8 cellular contexts compared by ENCODE assay signal in genomic region chr17:77959926-77960521, GRCh38. TPM values are rescaled to one million over a fixed set of nuclear protein-coding genes. Genes with fewer than 3 reads are reported as not detected.
DNase-seq lines count a peak whose midpoint lies in the region; ATAC-seq, FAIRE-seq and TF ChIP-seq lines count a peak whose summit lies in the region.

No MANE protein-coding gene starts in this region.

- H3K4me3 ChIP-seq in brain microvascular endothelial cell (ENCODE audit: low read depth, low read length) (peak overlapping the region; percentile 62), liver (ENCODE audit: low read depth in 1 of 3, low read length in 3 of 3) (peak overlapping the region; percentile 30 to 92 (median 69))

- peaks cover 2 to 23% (median 15%) of the 10 kb centered on the region in 4 donors for H3K4me1 ChIP-seq in liver (ENCODE audit: control insufficient read depth in 4 of 4, insufficient read depth in 4 of 4, low read length in 3 of 4)

- in situ Hi-C loops in GM13977 (cut with MboI; ENCODE audit: low pct_unique_long_range_greater_than_20kb, low sequenced_read_pairs, unreplicated experiment) (no loop called here), brain microvascular endothelial cell (cut with HindIII; ENCODE audit: low pct_ligation_motif_present, low sequenced_read_pairs) (no loop called here)

- H3K9me3 ChIP-seq in liver (ENCODE audit: control insufficient read depth in 4 of 4, low read length in 3 of 4), result no peaks in the 10 kb centered on the region

- H3K27ac ChIP-seq in brain microvascular endothelial cell, result no peak overlapping the region
- no peak overlapping the region for H3K27ac ChIP-seq in liver (ENCODE audit: low read depth in 1 of 2, low read length in 2 of 2)

- no peak for TF ChIP-seq CTCF in GM13977 (IDR thresholded peaks at IDR 0.05; ENCODE audit: extremely low read depth, insufficient read depth, missing control alignments)
- TF ChIP-seq CTCF in brain microvascular endothelial cell (IDR thresholded peaks at IDR 0.05; ENCODE audit: low read depth, low read length, missing control alignments), result no peak
- TF ChIP-seq CTCF in liver (IDR thresholded peaks at IDR 0.05; ENCODE audit: low read depth, low read length, missing input control), result no peak

- H3K27me3 ChIP-seq in brain microvascular endothelial cell (replicated peaks) (peaks cover 15% of the 10 kb centered on the region), liver (ENCODE audit: control insufficient read depth in 4 of 4, insufficient read depth in 4 of 4, low read length in 3 of 4) (no peaks in the 10 kb centered on the region)

- peak; percentile 28 for DNase-seq in GM13977 (ENCODE audit: low spot score)
- peak; percentile 48 for DNase-seq in NCI-H82 treated with DMSO at 0.1 percent for 48 hours (lab: John Stamatoyannopoulos, UW; ENCODE audit: unreplicated experiment)
- DNase-seq in brain microvascular endothelial cell, result no peak
- DNase-seq in stimulated activated naive CD4-positive, alpha-beta T cell treated with Interleukin-2 at 50 U/mL for 16 hours (lab: John Stamatoyannopoulos, UW), result peak; percentile 16
- DNase-seq in RCC 7860 (ENCODE audit: low spot score), result no peak
- no peak for DNase-seq in hepatic stellate cell (ENCODE audit: low spot score)

- H3K36me3 ChIP-seq in brain microvascular endothelial cell (replicated peaks) (no peaks in the 10 kb centered on the region), liver (ENCODE audit: control insufficient read depth in 4 of 4, insufficient read depth in 3 of 4, low read depth in 1 of 4, low read length in 3 of 4) (no peaks in the 10 kb centered on the region)

- 52% methylated on average over 23 of the region's 23 CpGs for WGBS in liver

- no peak overlapping the region for H3K9ac ChIP-seq in liver (ENCODE audit: low read depth in 1 of 2, low read length in 2 of 2)

- TF ChIP-seq RAD21 in liver (IDR thresholded peaks at IDR 0.05), result no peak

- ATAC-seq in GM19455 (IDR thresholded peaks at IDR 0.05; ENCODE audit: unreplicated experiment), result no peak

- no peak for FAIRE-seq in RCC 7860 (lab: Jason Lieb, UNC)

TF ChIP-seq in liver, 16 proteins besides CTCF, POLR2A, EP300 and RAD21:
- TF ChIP-seq MAX (IDR thresholded peaks at IDR 0.05), result no peak
- TF ChIP-seq YY1 (IDR thresholded peaks at IDR 0.05), result peak; percentile 11
- no peak for TF ChIP-seq EGR1 (IDR thresholded peaks at IDR 0.05; ENCODE audit: low read depth in 2 of 2)

RNA-seq across cellular contexts. Expression of gene TNRC6C, which starts 1.5 kb away (rescaled TPM):
- total RNA-seq in liver, result 1 to 10 TPM; 4.3 to 7.7 TPM
- 1 to 10 TPM; 1.3 to 1.5 TPM for polyA plus RNA-seq in liver

Comparison
In these comparisons a context has a peak if more than half of its experiments do, and no peak if none do; other contexts are left out.
1. DNase-seq: peak in GM13977 (single experiment), NCI-H82 treated with DMSO at 0.1 percent for 48 hours (single experiment) and stimulated activated naive CD4-positive, alpha-beta T cell treated with Interleukin-2 at 50 U/mL for 16 hours (single experiment); none in brain microvascular endothelial cell (single experiment), RCC 7860 (single experiment) and hepatic stellate cell (single experiment).